Comparison of ENCODE assay signal across 1 cellular context in genomic region chr12:57846577-57847319, GRCh38.
TF ChIP-seq lines count a peak whose summit lies in the region.

A gene with protein sequence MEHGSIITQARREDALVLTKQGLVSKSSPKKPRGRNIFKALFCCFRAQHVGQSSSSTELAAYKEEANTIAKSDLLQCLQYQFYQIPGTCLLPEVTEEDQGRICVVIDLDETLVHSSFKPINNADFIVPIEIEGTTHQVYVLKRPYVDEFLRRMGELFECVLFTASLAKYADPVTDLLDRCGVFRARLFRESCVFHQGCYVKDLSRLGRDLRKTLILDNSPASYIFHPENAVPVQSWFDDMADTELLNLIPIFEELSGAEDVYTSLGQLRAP (minus strand): TSS chr12:57846729. CDS start chr12:57846435, 294 bp downstream.

TF ChIP-seq in HepG2, 621 proteins besides CTCF, POLR2A, EP300 and RAD21 (continued from another document and continues in another):
- TF ChIP-seq HMGXB3 (CRISPR knock-in tag; IDR thresholded peaks at IDR 0.05; ENCODE audit: borderline replicate concordance) (no peak), ZNF607 (CRISPR knock-in tag; IDR thresholded peaks at IDR 0.05; ENCODE audit: borderline replicate concordance) (no peak), KMT2A (CRISPR knock-in tag; IDR thresholded peaks at IDR 0.05) (no peak), MAF1 (CRISPR knock-in tag; IDR thresholded peaks at IDR 0.05; ENCODE audit: borderline replicate concordance) (no peak), ZNF333 (CRISPR knock-in tag; IDR thresholded peaks at IDR 0.05; ENCODE audit: borderline replicate concordance) (no peak), MATR3 (CRISPR knock-in tag; IDR thresholded peaks at IDR 0.05) (no peak), ZSCAN20 (CRISPR knock-in tag; IDR thresholded peaks at IDR 0.05; ENCODE audit: borderline replicate concordance) (no peak), ZNF20 (CRISPR knock-in tag; IDR thresholded peaks at IDR 0.05) (no peak), ZNF44 (CRISPR knock-in tag; IDR thresholded peaks at IDR 0.05) (no peak), ZMYM2 (CRISPR knock-in tag; IDR thresholded peaks at IDR 0.05) (0 out of 2 replicates have a peak, but pooled peaks have one; percentile 19), MEF2D (CRISPR knock-in tag; IDR thresholded peaks at IDR 0.05) (no peak), ZNF274 (CRISPR knock-in tag; IDR thresholded peaks at IDR 0.05) (no peak), ZNF143 (CRISPR knock-in tag; IDR thresholded peaks at IDR 0.05) (no peak), DZIP1 (CRISPR knock-in tag; IDR thresholded peaks at IDR 0.05) (no peak), ZFP36L1 (CRISPR knock-in tag; IDR thresholded peaks at IDR 0.05) (no peak), ZNF446 (CRISPR knock-in tag; IDR thresholded peaks at IDR 0.05) (no peak), SMARCC2 (IDR thresholded peaks at IDR 0.05) (no peak), CSRNP1 (CRISPR knock-in tag; IDR thresholded peaks at IDR 0.05) (0 out of 2 replicates have a peak, but pooled peaks have one; percentile 74), ONECUT2 (CRISPR knock-in tag; IDR thresholded peaks at IDR 0.05) (no peak), SNAPC4 (CRISPR knock-in tag; IDR thresholded peaks at IDR 0.05) (no peak), SP5 (CRISPR knock-in tag; IDR thresholded peaks at IDR 0.05; ENCODE audit: borderline replicate concordance, low read depth) (peak; percentile 86), PRMT3 (CRISPR knock-in tag; IDR thresholded peaks at IDR 0.05; ENCODE audit: borderline replicate concordance, low read depth) (no peak), PITX1 (CRISPR knock-in tag; IDR thresholded peaks at IDR 0.05) (no peak), ZNF180 (CRISPR knock-in tag; IDR thresholded peaks at IDR 0.05; ENCODE audit: borderline replicate concordance, low read depth) (no peak), IRX3 (CRISPR knock-in tag; IDR thresholded peaks at IDR 0.05; ENCODE audit: borderline replicate concordance, low read depth) (peak; percentile 25; the same call in 1 of the 2 replicates), TCF12 (IDR thresholded peaks at IDR 0.05) (no peak), TCF12 (CRISPR knock-in tag; IDR thresholded peaks at IDR 0.05) (no peak), ATF7 (IDR thresholded peaks at IDR 0.05) (no peak), ATF7 (CRISPR knock-in tag; IDR thresholded peaks at IDR 0.05) (no peak), ZFAT (CRISPR knock-in tag; conservative IDR thresholded peaks at IDR 0.05) (no peak), ZNF292 (CRISPR knock-in tag; IDR thresholded peaks at IDR 0.05; ENCODE audit: borderline replicate concordance, low read depth) (0 out of 2 replicates have a peak, but pooled peaks have one; percentile 10), ZNF800 (CRISPR knock-in tag; IDR thresholded peaks at IDR 0.05) (no peak), ZBTB42 (CRISPR knock-in tag; IDR thresholded peaks at IDR 0.05) (no peak), NFKB2 (CRISPR knock-in tag; IDR thresholded peaks at IDR 0.05; ENCODE audit: borderline replicate concordance) (no peak), ATF3 (CRISPR knock-in tag; IDR thresholded peaks at IDR 0.05) (no peak), SMC3 (IDR thresholded peaks at IDR 0.05; ENCODE audit: low read length) (no peak), XBP1 (CRISPR knock-in tag; IDR thresholded peaks at IDR 0.05) (no peak), NR1H2 (CRISPR knock-in tag; IDR thresholded peaks at IDR 0.05; ENCODE audit: borderline replicate concordance, low read depth) (no peak), ZNF749 (CRISPR knock-in tag; IDR thresholded peaks at IDR 0.05; ENCODE audit: borderline replicate concordance) (no peak; the same call in 1 of the 2 replicates), ZNF30 (CRISPR knock-in tag; IDR thresholded peaks at IDR 0.05) (no peak), HHEX (CRISPR knock-in tag; IDR thresholded peaks at IDR 0.05) (no peak)
- TF ChIP-seq, protein P1, sequence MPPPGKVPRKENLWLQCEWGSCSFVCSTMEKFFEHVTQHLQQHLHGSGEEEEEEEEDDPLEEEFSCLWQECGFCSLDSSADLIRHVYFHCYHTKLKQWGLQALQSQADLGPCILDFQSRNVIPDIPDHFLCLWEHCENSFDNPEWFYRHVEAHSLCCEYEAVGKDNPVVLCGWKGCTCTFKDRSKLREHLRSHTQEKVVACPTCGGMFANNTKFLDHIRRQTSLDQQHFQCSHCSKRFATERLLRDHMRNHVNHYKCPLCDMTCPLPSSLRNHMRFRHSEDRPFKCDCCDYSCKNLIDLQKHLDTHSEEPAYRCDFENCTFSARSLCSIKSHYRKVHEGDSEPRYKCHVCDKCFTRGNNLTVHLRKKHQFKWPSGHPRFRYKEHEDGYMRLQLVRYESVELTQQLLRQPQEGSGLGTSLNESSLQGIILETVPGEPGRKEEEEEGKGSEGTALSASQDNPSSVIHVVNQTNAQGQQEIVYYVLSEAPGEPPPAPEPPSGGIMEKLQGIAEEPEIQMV (CRISPR knock-in tag; IDR thresholded peaks at IDR 0.05; ENCODE audit: low read depth): no peak
- TF ChIP-seq, protein P2, sequence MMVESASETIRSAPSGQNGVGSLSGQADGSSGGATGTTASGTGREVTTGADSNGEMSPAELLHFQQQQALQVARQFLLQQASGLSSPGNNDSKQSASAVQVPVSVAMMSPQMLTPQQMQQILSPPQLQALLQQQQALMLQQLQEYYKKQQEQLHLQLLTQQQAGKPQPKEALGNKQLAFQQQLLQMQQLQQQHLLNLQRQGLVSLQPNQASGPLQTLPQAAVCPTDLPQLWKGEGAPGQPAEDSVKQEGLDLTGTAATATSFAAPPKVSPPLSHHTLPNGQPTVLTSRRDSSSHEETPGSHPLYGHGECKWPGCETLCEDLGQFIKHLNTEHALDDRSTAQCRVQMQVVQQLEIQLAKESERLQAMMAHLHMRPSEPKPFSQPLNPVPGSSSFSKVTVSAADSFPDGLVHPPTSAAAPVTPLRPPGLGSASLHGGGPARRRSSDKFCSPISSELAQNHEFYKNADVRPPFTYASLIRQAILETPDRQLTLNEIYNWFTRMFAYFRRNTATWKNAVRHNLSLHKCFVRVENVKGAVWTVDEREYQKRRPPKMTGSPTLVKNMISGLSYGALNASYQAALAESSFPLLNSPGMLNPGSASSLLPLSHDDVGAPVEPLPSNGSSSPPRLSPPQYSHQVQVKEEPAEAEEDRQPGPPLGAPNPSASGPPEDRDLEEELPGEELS (CRISPR knock-in tag; IDR thresholded peaks at IDR 0.05): peak; percentile 46; the same call in 1 of the 2 replicates
